Comparison of ENCODE assay signal across 30 cellular contexts in the genomic region with DNA sequence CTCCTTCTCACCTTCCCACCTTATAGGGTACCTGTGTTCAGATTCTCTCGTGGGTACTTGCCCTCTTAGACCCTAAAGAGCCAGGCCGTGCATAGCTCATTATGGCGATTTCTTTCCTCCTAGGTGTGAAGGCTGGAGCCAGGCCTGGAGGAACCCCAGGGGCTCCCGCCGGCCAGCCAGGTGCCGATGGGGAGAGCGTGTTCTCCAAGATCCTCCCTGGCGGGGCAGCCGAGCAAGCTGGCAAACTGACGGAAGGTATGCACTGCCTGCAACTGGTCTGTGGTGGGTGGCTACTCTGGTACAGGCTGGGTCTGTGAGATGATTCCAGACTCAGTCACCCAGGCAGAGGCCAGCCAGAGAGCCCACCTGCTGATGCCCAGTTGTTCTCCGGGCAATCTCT. TPM values are rescaled to one million over a fixed set of nuclear protein-coding genes. Genes with fewer than 3 reads are reported as not detected.
"Had no signal": no experiment of that assay in that cellular context is flagged by ENCODE, and none has a peak within 500 bp of the region (broad histone marks: within the 10 kb centered on the region; RNA-seq: fewer than 3 reads in every experiment).

No MANE protein-coding gene starts in this region.

- DNase-seq: activated B cell treated with CpG ODN at 0.5 μM for 24 hours; activated CD4-positive, alpha-beta T cell treated with anti-CD3 and anti-CD28 coated beads for 48 hours; activated CD4-positive, alpha-beta T cell treated with anti-CD3 and anti-CD28 coated beads, Interleukin-2, amount 50 U/mL, for 1 hour; activated CD4-positive, alpha-beta T cell treated with anti-CD3 and anti-CD28 coated beads, Interleukin-2, amount 50 U/mL, for 48 hours; activated CD8-positive, alpha-beta memory T cell treated with anti-CD3 and anti-CD28 coated beads, Interleukin-2, amount 50 U/mL, for 48 hours; activated gamma-delta T cell; activated naive CD4-positive, alpha-beta T cell; activated naive CD4-positive, alpha-beta T cell treated with anti-CD3 and anti-CD28 coated beads, Interleukin-2, amount 10 ng/mL, durations not matched to agents 7 days and 5 days; activated naive CD8-positive, alpha-beta T cell treated with anti-CD3 and anti-CD28 coated beads, Interleukin-2, amount 10 ng/mL, durations not matched to agents 7 days and 5 days; activated T-cell treated with anti-CD3 and anti-CD28 coated beads for 4 hours; activated T-cell treated with anti-CD3 and anti-CD28 coated beads, Interleukin-2, amount 50 U/mL, for 24 hours; activated T-cell treated with anti-CD3 and anti-CD28 coated beads, Interleukin-2, amount 50 U/mL, for 72 hours; anterior cingulate cortex; brain microvascular endothelial cell; effector CD4-positive, alpha-beta T cell; effector memory CD8-positive, alpha-beta T cell; esophagus squamous epithelium; foreskin melanocyte; SW 1271; T-cell; T1000; WERI-Rb-1 had no signal

- H3K9me3 ChIP-seq: esophagus squamous epithelium, gastroesophageal sphincter had no signal

- H3K27me3 Mint-ChIP-seq: activated B cell treated with CpG ODN at 0.5 μM for 24 hours; activated naive CD8-positive, alpha-beta T cell treated with anti-CD3 and anti-CD28 coated beads, Interleukin-2, amount 10 ng/mL, durations not matched to agents 7 days and 5 days; activated T-cell treated with anti-CD3 and anti-CD28 coated beads, Interleukin-2, amount 50 U/mL, for 24 hours had no signal

- H3K4me3 Mint-ChIP-seq: activated B cell treated with CpG ODN at 0.5 μM for 24 hours; activated naive CD4-positive, alpha-beta T cell treated with anti-CD3 and anti-CD28 coated beads, Interleukin-2, amount 10 ng/mL, durations not matched to agents 7 days and 5 days; activated naive CD8-positive, alpha-beta T cell treated with anti-CD3 and anti-CD28 coated beads, Interleukin-2, amount 10 ng/mL, durations not matched to agents 7 days and 5 days; activated T-cell treated with anti-CD3 and anti-CD28 coated beads, Interleukin-2, amount 50 U/mL, for 24 hours; activated T-cell treated with anti-CD3 and anti-CD28 coated beads, Interleukin-2, amount 50 U/mL, for 72 hours; central memory CD8-positive, alpha-beta T cell; dendritic cell treated with granulocyte-macrophage colony-stimulating factor and Interleukin-4, amounts not matched to agents 40 ng/mL and 50 ng/mL, for 4 days; effector memory CD8-positive, alpha-beta T cell; T-cell; T-helper 1 cell treated with Interleukin-12 subunit alpha and Interleukin-12 subunit beta and Interleukin-4 antibody, amounts not matched to agents 30 μg/mL and 1 μg/mL, for 36 hours; T-helper 2 cell treated with Interferon-gamma antibody and Interleukin-4, amounts not matched to agents 5 μg/mL and 100 μg/mL, for 36 hours had no signal

- H3K4me1 Mint-ChIP-seq: activated B cell treated with CpG ODN at 0.5 μM for 24 hours; activated naive CD4-positive, alpha-beta T cell treated with anti-CD3 and anti-CD28 coated beads, Interleukin-2, amount 10 ng/mL, durations not matched to agents 7 days and 5 days; central memory CD8-positive, alpha-beta T cell; T-cell had no signal

- ATAC-seq: activated CD4-positive, CD25-positive, alpha-beta regulatory T cell treated with anti-CD3 and anti-CD28 coated beads, Interleukin-2, amount 50 U/mL, for 24 hours; activated T-cell treated with anti-CD3 and anti-CD28 coated beads, Interleukin-2, amount 50 U/mL, for 72 hours; effector memory CD8-positive, alpha-beta T cell; gastroesophageal sphincter; T-cell had no signal

- H3K27ac Mint-ChIP-seq: activated B cell treated with CpG ODN at 0.5 μM for 24 hours; activated naive CD4-positive, alpha-beta T cell treated with anti-CD3 and anti-CD28 coated beads, Interleukin-2, amount 10 ng/mL, durations not matched to agents 7 days and 5 days; activated naive CD8-positive, alpha-beta T cell treated with anti-CD3 and anti-CD28 coated beads, Interleukin-2, amount 10 ng/mL, durations not matched to agents 7 days and 5 days; activated T-cell treated with anti-CD3 and anti-CD28 coated beads, Interleukin-2, amount 50 U/mL, for 24 hours; activated T-cell treated with anti-CD3 and anti-CD28 coated beads, Interleukin-2, amount 50 U/mL, for 72 hours; dendritic cell treated with granulocyte-macrophage colony-stimulating factor and Interleukin-4, amounts not matched to agents 40 ng/mL and 50 ng/mL, for 4 days; effector memory CD8-positive, alpha-beta T cell; T-cell; T-helper 1 cell treated with Interleukin-12 subunit alpha and Interleukin-12 subunit beta and Interleukin-4 antibody, amounts not matched to agents 30 μg/mL and 1 μg/mL, for 36 hours; T-helper 2 cell treated with Interferon-gamma antibody and Interleukin-4, amounts not matched to agents 5 μg/mL and 100 μg/mL, for 36 hours had no signal

- H3K36me3 Mint-ChIP-seq: activated naive CD4-positive, alpha-beta T cell treated with anti-CD3 and anti-CD28 coated beads, Interleukin-2, amount 10 ng/mL, durations not matched to agents 7 days and 5 days; activated naive CD4-positive, alpha-beta T cell treated with anti-CD3 and anti-CD28 coated beads, Interleukin-2, amount 50 U/mL, for 72 hours; activated naive CD8-positive, alpha-beta T cell treated with anti-CD3 and anti-CD28 coated beads, Interleukin-2, amount 10 ng/mL, durations not matched to agents 7 days and 5 days; T-cell had no signal

- H3K9me3 Mint-ChIP-seq: activated B cell treated with CpG ODN at 0.5 μM for 24 hours; activated naive CD4-positive, alpha-beta T cell treated with anti-CD3 and anti-CD28 coated beads, Interleukin-2, amount 10 ng/mL, durations not matched to agents 7 days and 5 days; activated naive CD4-positive, alpha-beta T cell treated with anti-CD3 and anti-CD28 coated beads, Interleukin-2, amount 50 U/mL, for 72 hours; activated naive CD8-positive, alpha-beta T cell treated with anti-CD3 and anti-CD28 coated beads, Interleukin-2, amount 10 ng/mL, durations not matched to agents 7 days and 5 days; activated T-cell treated with anti-CD3 and anti-CD28 coated beads, Interleukin-2, amount 50 U/mL, for 24 hours; activated T-cell treated with anti-CD3 and anti-CD28 coated beads, Interleukin-2, amount 50 U/mL, for 72 hours; central memory CD8-positive, alpha-beta T cell; dendritic cell treated with granulocyte-macrophage colony-stimulating factor and Interleukin-4, amounts not matched to agents 40 ng/mL and 50 ng/mL, for 4 days; effector memory CD8-positive, alpha-beta T cell; T-cell; T-helper 1 cell treated with Interleukin-12 subunit alpha and Interleukin-12 subunit beta and Interleukin-4 antibody, amounts not matched to agents 30 μg/mL and 1 μg/mL, for 36 hours; T-helper 2 cell treated with Interferon-gamma antibody and Interleukin-4, amounts not matched to agents 5 μg/mL and 100 μg/mL, for 36 hours had no signal

RNA-seq across cellular contexts. Expression of a gene that starts 55.2 kb away (rescaled TPM):
- total RNA-seq: activated B cell treated with CpG ODN at 0.5 μM for 24 hours; activated naive CD4-positive, alpha-beta T cell treated with anti-CD3 and anti-CD28 coated beads, Interleukin-2, amount 50 U/mL, for 72 hours; bronchial epithelial cell had no signal
